15 cellular contexts compared by ENCODE assay signal in the genomic region with DNA sequence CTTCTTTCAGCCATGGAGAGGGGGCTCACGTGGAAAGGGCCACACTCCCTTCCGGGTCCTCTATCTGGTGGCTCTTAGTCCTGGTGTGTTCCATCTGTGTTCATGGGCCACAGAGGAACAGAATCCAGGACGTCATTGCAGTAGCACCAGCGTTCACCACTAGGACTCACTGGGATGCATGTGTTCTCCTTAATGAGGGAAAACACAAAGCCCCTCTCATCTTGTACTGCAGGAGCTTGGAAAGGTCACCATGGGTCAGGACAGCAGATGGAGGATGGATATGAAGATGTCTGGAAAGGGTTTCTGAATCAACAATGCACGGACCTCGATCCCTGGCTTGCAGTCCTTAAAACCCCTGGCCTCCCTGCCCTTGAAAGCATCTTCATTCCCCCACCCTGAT.
DNase-seq lines count a peak whose midpoint lies in the region; TF ChIP-seq lines count a peak whose summit lies in the region.
"Had no signal": no experiment of that assay in that cellular context is flagged by ENCODE, and none has a peak within 500 bp of the region (broad histone marks: within the 10 kb centered on the region; RNA-seq: fewer than 3 reads in every experiment).

No MANE protein-coding gene starts in this region.

- H3K36me3 Mint-ChIP-seq in HFFc6 (ENCODE audit: low read depth) (no peaks in the 10 kb centered on the region), chondrocyte (ENCODE audit: low read depth) (no peaks in the 10 kb centered on the region)

- no peak overlapping the region for H3K4ac ChIP-seq in mesendoderm (ENCODE audit: low read depth, low read length)

- TF ChIP-seq CTCF in BE2C (IDR thresholded peaks at IDR 0.05; ENCODE audit: low read depth, low read length): 0 out of 2 replicates have a peak, but pooled peaks have one; percentile 26
- peak; percentile 25; the same call in 1 of the 2 replicates for TF ChIP-seq CTCF in HFFc6 (IDR thresholded peaks at IDR 0.05)
- peak; percentile 12 for TF ChIP-seq CTCF in chondrocyte (IDR thresholded peaks at IDR 0.05)
- no peak for TF ChIP-seq CTCF in transverse colon (IDR thresholded peaks at IDR 0.05)
- TF ChIP-seq CTCF in tibial nerve (IDR thresholded peaks at IDR 0.05): no peak

- H3K56ac ChIP-seq in mesendoderm (ENCODE audit: low read length): no peak overlapping the region

- H2BK5ac ChIP-seq in mesendoderm (ENCODE audit: low read length): no peak overlapping the region

- H3K18ac ChIP-seq in mesendoderm (ENCODE audit: low read length): no peak overlapping the region

- no peak overlapping the region for H4K8ac ChIP-seq in mesendoderm (ENCODE audit: low read depth, low read length)

- H3K36me3 ChIP-seq in BE2C (no peaks in the 10 kb centered on the region), mesendoderm (ENCODE audit: control insufficient read depth, insufficient read depth, low read length) (no peaks in the 10 kb centered on the region), transverse colon (no peaks in the 10 kb centered on the region), tibial nerve (no peaks in the 10 kb centered on the region)
- H3K36me3 ChIP-seq: MG63 had no signal

- no peak overlapping the region for H2BK120ac ChIP-seq in mesendoderm (ENCODE audit: low read depth, low read length)

- no peak overlapping the region for H3K27ac Mint-ChIP-seq in HFFc6
- H3K27ac Mint-ChIP-seq in chondrocyte (ENCODE audit: unreplicated experiment): no peak overlapping the region

- H3K9ac ChIP-seq in mesendoderm (ENCODE audit: low read length): no peak overlapping the region
- H3K9ac ChIP-seq: GM23248, KMS-11 had no signal

- no peak for DNase-seq in BE2C
- no peak for DNase-seq in HFFc6
- no peak for DNase-seq in chondrocyte (ENCODE audit: low spot score)
- peak; percentile 30 for DNase-seq in mesendoderm
- DNase-seq in activated T-cell treated with anti-CD3 and anti-CD28 coated beads for 4 hours: no peak
- DNase-seq in transverse colon: no peak
- DNase-seq in tibial nerve (ENCODE audit: low spot score in 2 of 2): no peak
- DNase-seq in activated CD8-positive, alpha-beta memory T cell treated with anti-CD3 and anti-CD28 coated beads, Interleukin-2, amount 50 U/mL, for 48 hours: no peak
- DNase-seq: C1 segment of cervical spinal cord, GM23248, MG63, NCI-H1092 treated with DMSO at 0.1 percent for 48 hours, NCI-H187, NCI-H446 had no signal

- no peak overlapping the region for H4K5ac ChIP-seq in mesendoderm (ENCODE audit: low read length)

- H2BK15ac ChIP-seq in mesendoderm (replicated peaks; ENCODE audit: low read depth): no peak overlapping the region

- no peak overlapping the region for H3K23ac ChIP-seq in mesendoderm (ENCODE audit: low read length)

- H3K4me3 ChIP-seq in BE2C (ENCODE audit: low read depth, low read length): no peak overlapping the region
- H3K4me3 ChIP-seq in mesendoderm (ENCODE audit: low read length): no peak overlapping the region
- no peak overlapping the region for H3K4me3 ChIP-seq in transverse colon
- no peak overlapping the region for H3K4me3 ChIP-seq in tibial nerve
- H3K4me3 ChIP-seq: GM23248, MG63 had no signal

- no CpG with 5 or more reads among the region's 6 CpGs for WGBS in mesendoderm (ENCODE audit: extremely low coverage, insufficient coverage, low lambda C conversion rate)
- 77 to 79% methylated on average over 3 to 6 of the region's 6 CpGs for WGBS in transverse colon (ENCODE audit: low coverage in 1 of 2), 2 donors
- WGBS in tibial nerve, 2 donors: 76 to 77% methylated on average over 6 of the region's 6 CpGs

- H3K4me2 ChIP-seq in mesendoderm (ENCODE audit: low read length): no peak overlapping the region
- H3K4me2 ChIP-seq: KMS-11 had no signal

- H3K27ac ChIP-seq in mesendoderm (ENCODE audit: low read depth, low read length) (no peak overlapping the region), transverse colon (no peak overlapping the region), tibial nerve (no peak overlapping the region)
- H3K27ac ChIP-seq: GM23248, KMS-11 had no signal

- in situ Hi-C loops in transverse colon (cut with MboI; ENCODE audit: low pct_ligation_motif_present in 1 of 4, low pct_unique_long_range_greater_than_20kb in 1 of 4, low sequenced_read_pairs in 3 of 4): no loop called here

- intact Hi-C loops in transverse colon (cut with DNase I; ENCODE audit: low total_unique reads): no loop called here

- H3K79me2 ChIP-seq in mesendoderm (ENCODE audit: control insufficient read depth, insufficient read depth, low read length): no peaks in the 10 kb centered on the region

- H3K4me1 ChIP-seq in BE2C (peaks cover 8% of the 10 kb centered on the region), mesendoderm (ENCODE audit: control insufficient read depth, low read depth, low read length) (no peaks in the 10 kb centered on the region), transverse colon (peaks cover 0 to 6% (median 0%) of the 10 kb centered on the region in 4 donors), tibial nerve (peaks cover 0 to 8% (median 0%) of the 10 kb centered on the region in 4 donors)

- H3K79me1 ChIP-seq in mesendoderm (ENCODE audit: low read length): no peaks in the 10 kb centered on the region

- H3K9me3 Mint-ChIP-seq in HFFc6 (no peaks in the 10 kb centered on the region), chondrocyte (ENCODE audit: low read depth) (no peaks in the 10 kb centered on the region)

- H3K27me3 Mint-ChIP-seq in HFFc6 (ENCODE audit: insufficient read depth) (peaks cover 56% of the 10 kb centered on the region), chondrocyte (ENCODE audit: low read depth) (peaks cover 71% of the 10 kb centered on the region)

- TF ChIP-seq EP300 in transverse colon (IDR thresholded peaks at IDR 0.05; ENCODE audit: low read depth): no peak
- TF ChIP-seq EP300 in tibial nerve (IDR thresholded peaks at IDR 0.05): no peak

- H3K27me3 ChIP-seq in BE2C (no peaks in the 10 kb centered on the region), mesendoderm (ENCODE audit: insufficient read depth, low read length, poor library complexity) (no peaks in the 10 kb centered on the region), transverse colon (no peaks in the 10 kb centered on the region), tibial nerve (no peaks in the 10 kb centered on the region)
- H3K27me3 ChIP-seq: MG63 had no signal

- H2AK5ac ChIP-seq in mesendoderm (ENCODE audit: low read length): no peak overlapping the region

- no peaks in the 10 kb centered on the region for H3K4me1 Mint-ChIP-seq in HFFc6 (ENCODE audit: low read depth)
- no peaks in the 10 kb centered on the region for H3K4me1 Mint-ChIP-seq in chondrocyte (ENCODE audit: low read depth)

- H3K4me3 Mint-ChIP-seq in HFFc6: no peak overlapping the region
- no peak overlapping the region for H3K4me3 Mint-ChIP-seq in chondrocyte (ENCODE audit: unreplicated experiment)

- H3K9me3 ChIP-seq in BE2C: no peaks in the 10 kb centered on the region
- H3K9me3 ChIP-seq in transverse colon: no peaks in the 10 kb centered on the region
- no peaks in the 10 kb centered on the region for H3K9me3 ChIP-seq in tibial nerve
- H3K9me3 ChIP-seq: MG63 had no signal

- TF ChIP-seq POLR2A in transverse colon (IDR thresholded peaks at IDR 0.05) (no peak), tibial nerve (IDR thresholded peaks at IDR 0.05) (no peak)

Comparison
In these comparisons a context has a peak if more than half of its experiments do, and no peak if none do; other contexts are left out.
1. CTCF ChIP-seq: peak in BE2C (single experiment), HFFc6 (single experiment) and chondrocyte (single experiment); none in transverse colon (0 of 5) and tibial nerve (0 of 5).